ENCODE assay signal across 1 cellular context in genomic region chr6:90502866-90503407, GRCh38.
TF ChIP-seq lines count a peak whose summit lies in the region.

No MANE protein-coding gene starts in this region.

TF ChIP-seq in HepG2, 621 proteins besides CTCF, POLR2A, EP300 and RAD21 (continued from another document and continues in another):
- TF ChIP-seq AHDC1 (CRISPR knock-in tag; IDR thresholded peaks at IDR 0.05; ENCODE audit: borderline replicate concordance), result peak; percentile 86
- TF ChIP-seq NFE2L2 (IDR thresholded peaks at IDR 0.05; ENCODE audit: low read length), result peak; percentile 96
- TF ChIP-seq, protein P1, sequence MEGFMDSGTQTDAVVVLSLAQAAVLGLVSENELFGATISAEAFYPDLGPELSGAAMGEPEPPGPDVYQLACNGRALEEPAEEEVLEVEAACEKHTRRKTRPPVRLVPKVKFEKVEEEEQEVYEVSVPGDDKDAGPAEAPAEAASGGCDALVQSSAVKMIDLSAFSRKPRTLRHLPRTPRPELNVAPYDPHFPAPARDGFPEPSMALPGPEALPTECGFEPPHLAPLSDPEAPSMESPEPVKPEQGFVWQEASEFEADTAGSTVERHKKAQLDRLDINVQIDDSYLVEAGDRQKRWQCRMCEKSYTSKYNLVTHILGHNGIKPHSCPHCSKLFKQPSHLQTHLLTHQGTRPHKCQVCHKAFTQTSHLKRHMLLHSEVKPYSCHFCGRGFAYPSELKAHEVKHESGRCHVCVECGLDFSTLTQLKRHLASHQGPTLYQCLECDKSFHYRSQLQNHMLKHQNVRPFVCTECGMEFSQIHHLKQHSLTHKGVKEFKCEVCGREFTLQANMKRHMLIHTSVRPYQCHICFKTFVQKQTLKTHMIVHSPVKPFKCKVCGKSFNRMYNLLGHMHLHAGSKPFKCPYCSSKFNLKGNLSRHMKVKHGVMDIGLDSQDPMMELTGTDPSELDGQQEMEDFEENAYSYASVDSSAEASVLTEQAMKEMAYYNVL (CRISPR knock-in tag; IDR thresholded peaks at IDR 0.05; ENCODE audit: borderline replicate concordance), result peak; percentile 36; the same call in 1 of the 2 replicates
- TF ChIP-seq, protein P2, sequence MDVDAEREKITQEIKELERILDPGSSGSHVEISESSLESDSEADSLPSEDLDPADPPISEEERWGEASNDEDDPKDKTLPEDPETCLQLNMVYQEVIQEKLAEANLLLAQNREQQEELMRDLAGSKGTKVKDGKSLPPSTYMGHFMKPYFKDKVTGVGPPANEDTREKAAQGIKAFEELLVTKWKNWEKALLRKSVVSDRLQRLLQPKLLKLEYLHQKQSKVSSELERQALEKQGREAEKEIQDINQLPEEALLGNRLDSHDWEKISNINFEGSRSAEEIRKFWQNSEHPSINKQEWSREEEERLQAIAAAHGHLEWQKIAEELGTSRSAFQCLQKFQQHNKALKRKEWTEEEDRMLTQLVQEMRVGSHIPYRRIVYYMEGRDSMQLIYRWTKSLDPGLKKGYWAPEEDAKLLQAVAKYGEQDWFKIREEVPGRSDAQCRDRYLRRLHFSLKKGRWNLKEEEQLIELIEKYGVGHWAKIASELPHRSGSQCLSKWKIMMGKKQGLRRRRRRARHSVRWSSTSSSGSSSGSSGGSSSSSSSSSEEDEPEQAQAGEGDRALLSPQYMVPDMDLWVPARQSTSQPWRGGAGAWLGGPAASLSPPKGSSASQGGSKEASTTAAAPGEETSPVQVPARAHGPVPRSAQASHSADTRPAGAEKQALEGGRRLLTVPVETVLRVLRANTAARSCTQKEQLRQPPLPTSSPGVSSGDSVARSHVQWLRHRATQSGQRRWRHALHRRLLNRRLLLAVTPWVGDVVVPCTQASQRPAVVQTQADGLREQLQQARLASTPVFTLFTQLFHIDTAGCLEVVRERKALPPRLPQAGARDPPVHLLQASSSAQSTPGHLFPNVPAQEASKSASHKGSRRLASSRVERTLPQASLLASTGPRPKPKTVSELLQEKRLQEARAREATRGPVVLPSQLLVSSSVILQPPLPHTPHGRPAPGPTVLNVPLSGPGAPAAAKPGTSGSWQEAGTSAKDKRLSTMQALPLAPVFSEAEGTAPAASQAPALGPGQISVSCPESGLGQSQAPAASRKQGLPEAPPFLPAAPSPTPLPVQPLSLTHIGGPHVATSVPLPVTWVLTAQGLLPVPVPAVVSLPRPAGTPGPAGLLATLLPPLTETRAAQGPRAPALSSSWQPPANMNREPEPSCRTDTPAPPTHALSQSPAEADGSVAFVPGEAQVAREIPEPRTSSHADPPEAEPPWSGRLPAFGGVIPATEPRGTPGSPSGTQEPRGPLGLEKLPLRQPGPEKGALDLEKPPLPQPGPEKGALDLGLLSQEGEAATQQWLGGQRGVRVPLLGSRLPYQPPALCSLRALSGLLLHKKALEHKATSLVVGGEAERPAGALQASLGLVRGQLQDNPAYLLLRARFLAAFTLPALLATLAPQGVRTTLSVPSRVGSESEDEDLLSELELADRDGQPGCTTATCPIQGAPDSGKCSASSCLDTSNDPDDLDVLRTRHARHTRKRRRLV (CRISPR knock-in tag; IDR thresholded peaks at IDR 0.05), result no peak
- no peak for TF ChIP-seq DDIT3 (CRISPR knock-in tag; IDR thresholded peaks at IDR 0.05)
- no peak for TF ChIP-seq BCL3 (CRISPR knock-in tag; IDR thresholded peaks at IDR 0.05)
- no peak for TF ChIP-seq TRIM22 (IDR thresholded peaks at IDR 0.05)
- no peak for TF ChIP-seq ZNF180 (CRISPR knock-in tag; IDR thresholded peaks at IDR 0.05; ENCODE audit: borderline replicate concordance, low read depth)
- no peak for TF ChIP-seq FLYWCH1 (CRISPR knock-in tag; IDR thresholded peaks at IDR 0.05)
- TF ChIP-seq, protein P3, sequence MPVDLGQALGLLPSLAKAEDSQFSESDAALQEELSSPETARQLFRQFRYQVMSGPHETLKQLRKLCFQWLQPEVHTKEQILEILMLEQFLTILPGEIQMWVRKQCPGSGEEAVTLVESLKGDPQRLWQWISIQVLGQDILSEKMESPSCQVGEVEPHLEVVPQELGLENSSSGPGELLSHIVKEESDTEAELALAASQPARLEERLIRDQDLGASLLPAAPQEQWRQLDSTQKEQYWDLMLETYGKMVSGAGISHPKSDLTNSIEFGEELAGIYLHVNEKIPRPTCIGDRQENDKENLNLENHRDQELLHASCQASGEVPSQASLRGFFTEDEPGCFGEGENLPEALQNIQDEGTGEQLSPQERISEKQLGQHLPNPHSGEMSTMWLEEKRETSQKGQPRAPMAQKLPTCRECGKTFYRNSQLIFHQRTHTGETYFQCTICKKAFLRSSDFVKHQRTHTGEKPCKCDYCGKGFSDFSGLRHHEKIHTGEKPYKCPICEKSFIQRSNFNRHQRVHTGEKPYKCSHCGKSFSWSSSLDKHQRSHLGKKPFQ (CRISPR knock-in tag; IDR thresholded peaks at IDR 0.05; ENCODE audit: insufficient replicate concordance), result no peak
- TF ChIP-seq FOXP1 (IDR thresholded peaks at IDR 0.05), result no peak
- peak; percentile 59; the same call in 1 of the 2 replicates for TF ChIP-seq FOXP1 (CRISPR knock-in tag; IDR thresholded peaks at IDR 0.05)
- peak; percentile 60; the same call in 1 of the 2 replicates for TF ChIP-seq ZNF331 (CRISPR knock-in tag; IDR thresholded peaks at IDR 0.05)
- no peak for TF ChIP-seq STAG1 (CRISPR knock-in tag; IDR thresholded peaks at IDR 0.05)
- no peak for TF ChIP-seq ZNF607 (CRISPR knock-in tag; IDR thresholded peaks at IDR 0.05; ENCODE audit: borderline replicate concordance)
- TF ChIP-seq ZNF724P (CRISPR knock-in tag; IDR thresholded peaks at IDR 0.05; ENCODE audit: borderline replicate concordance), result no peak
- 0 out of 2 replicates have a peak, but pooled peaks have one; percentile 37 for TF ChIP-seq MIER2 (CRISPR knock-in tag; IDR thresholded peaks at IDR 0.05)
- TF ChIP-seq TFE3 (CRISPR knock-in tag; IDR thresholded peaks at IDR 0.05), result 0 out of 2 replicates have a peak, but pooled peaks have one; percentile 17
- TF ChIP-seq ZNF652 (CRISPR knock-in tag; IDR thresholded peaks at IDR 0.05; ENCODE audit: borderline replicate concordance, low read depth), result peak; percentile 40; the same call in 1 of the 2 replicates
- peak; percentile 62; the same call in 1 of the 2 replicates for TF ChIP-seq JUND (CRISPR knock-in tag; IDR thresholded peaks at IDR 0.05)
- TF ChIP-seq, protein P4, sequence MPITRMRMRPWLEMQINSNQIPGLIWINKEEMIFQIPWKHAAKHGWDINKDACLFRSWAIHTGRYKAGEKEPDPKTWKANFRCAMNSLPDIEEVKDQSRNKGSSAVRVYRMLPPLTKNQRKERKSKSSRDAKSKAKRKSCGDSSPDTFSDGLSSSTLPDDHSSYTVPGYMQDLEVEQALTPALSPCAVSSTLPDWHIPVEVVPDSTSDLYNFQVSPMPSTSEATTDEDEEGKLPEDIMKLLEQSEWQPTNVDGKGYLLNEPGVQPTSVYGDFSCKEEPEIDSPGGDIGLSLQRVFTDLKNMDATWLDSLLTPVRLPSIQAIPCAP (CRISPR knock-in tag; IDR thresholded peaks at IDR 0.05; ENCODE audit: low read depth), result no peak
- peak; percentile 49; the same call in 1 of the 2 replicates for TF ChIP-seq ZFY (CRISPR knock-in tag; IDR thresholded peaks at IDR 0.05)
- 0 out of 2 replicates have a peak, but pooled peaks have one; percentile 20 for TF ChIP-seq RCOR2 (CRISPR knock-in tag; IDR thresholded peaks at IDR 0.05)
- no peak for TF ChIP-seq ARNT (IDR thresholded peaks at IDR 0.05)
- no peak for TF ChIP-seq KAT2B (IDR thresholded peaks at IDR 0.05; ENCODE audit: borderline replicate concordance, low read depth, low read length)
- no peak for TF ChIP-seq ZNF296 (CRISPR knock-in tag; conservative IDR thresholded peaks at IDR 0.05)
- TF ChIP-seq, protein P5, sequence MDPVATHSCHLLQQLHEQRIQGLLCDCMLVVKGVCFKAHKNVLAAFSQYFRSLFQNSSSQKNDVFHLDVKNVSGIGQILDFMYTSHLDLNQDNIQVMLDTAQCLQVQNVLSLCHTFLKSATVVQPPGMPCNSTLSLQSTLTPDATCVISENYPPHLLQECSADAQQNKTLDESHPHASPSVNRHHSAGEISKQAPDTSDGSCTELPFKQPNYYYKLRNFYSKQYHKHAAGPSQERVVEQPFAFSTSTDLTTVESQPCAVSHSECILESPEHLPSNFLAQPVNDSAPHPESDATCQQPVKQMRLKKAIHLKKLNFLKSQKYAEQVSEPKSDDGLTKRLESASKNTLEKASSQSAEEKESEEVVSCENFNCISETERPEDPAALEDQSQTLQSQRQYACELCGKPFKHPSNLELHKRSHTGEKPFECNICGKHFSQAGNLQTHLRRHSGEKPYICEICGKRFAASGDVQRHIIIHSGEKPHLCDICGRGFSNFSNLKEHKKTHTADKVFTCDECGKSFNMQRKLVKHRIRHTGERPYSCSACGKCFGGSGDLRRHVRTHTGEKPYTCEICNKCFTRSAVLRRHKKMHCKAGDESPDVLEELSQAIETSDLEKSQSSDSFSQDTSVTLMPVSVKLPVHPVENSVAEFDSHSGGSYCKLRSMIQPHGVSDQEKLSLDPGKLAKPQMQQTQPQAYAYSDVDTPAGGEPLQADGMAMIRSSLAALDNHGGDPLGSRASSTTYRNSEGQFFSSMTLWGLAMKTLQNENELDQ (CRISPR knock-in tag; IDR thresholded peaks at IDR 0.05; ENCODE audit: borderline replicate concordance), result no peak
- no peak for TF ChIP-seq ZNF83 (CRISPR knock-in tag; IDR thresholded peaks at IDR 0.05; ENCODE audit: borderline replicate concordance)
- peak; percentile 48 for TF ChIP-seq KAT8 (CRISPR knock-in tag; IDR thresholded peaks at IDR 0.05)
- no peak for TF ChIP-seq ZNF558 (CRISPR knock-in tag; IDR thresholded peaks at IDR 0.05; ENCODE audit: borderline replicate concordance)
- no peak for TF ChIP-seq PHB2 (IDR thresholded peaks at IDR 0.05; ENCODE audit: partially characterized antibody)
- TF ChIP-seq ZNF230 (CRISPR knock-in tag; IDR thresholded peaks at IDR 0.05), result no peak
- TF ChIP-seq CCDC6 (CRISPR knock-in tag; IDR thresholded peaks at IDR 0.05), result no peak
